19 cellular contexts compared by ENCODE assay signal in genomic region chr20:19090332-19090731, GRCh38.
"Had no signal": no experiment of that assay in that cellular context is flagged by ENCODE, and none has a peak within 500 bp of the region (broad histone marks: within the 10 kb centered on the region; RNA-seq: fewer than 3 reads in every experiment).

No MANE protein-coding gene starts in this region.

- H3K36me3 ChIP-seq: MG63, SJCRH30 had no signal

- ATAC-seq: Panc1, PC-3, Right ventricle myocardium inferior had no signal

- H3K4me1 ChIP-seq: SJCRH30 had no signal

- H3K27ac ChIP-seq: SJCRH30, SK-N-MC had no signal

- DNase-seq: KBM-7; MG63; NCI-H1092 treated with DMSO at 0.1 percent for 48 hours; NCI-H1694; NCI-H187 treated with DMSO at 0.1 percent for 48 hours; NCI-H2029 treated with DMSO at 0.1 percent for 48 hours; NCI-H2171 treated with DMSO at 0.1 percent for 48 hours; NCI-H345; NCI-H446 treated with DMSO at 0.1 percent for 48 hours; NCI-H510A treated with DMSO at 0.1 percent for 48 hours; NCI-H526; NCI-H748 treated with DMSO at 0.1 percent for 48 hours; NK-92 treated with Interleukin-12 subunit alpha and Interleukin-12 subunit beta, amount 100 ng/mL, for 24 hours; PC-3; SHP77 treated with DMSO at 0.1 percent for 48 hours; SJCRH30 had no signal

- H3K4me3 ChIP-seq: MG63, SJCRH30, SK-N-MC had no signal

- H3K9me3 ChIP-seq: MG63, SJCRH30 had no signal
